ENCODE assay signal across 34 cellular contexts in the genomic region with DNA sequence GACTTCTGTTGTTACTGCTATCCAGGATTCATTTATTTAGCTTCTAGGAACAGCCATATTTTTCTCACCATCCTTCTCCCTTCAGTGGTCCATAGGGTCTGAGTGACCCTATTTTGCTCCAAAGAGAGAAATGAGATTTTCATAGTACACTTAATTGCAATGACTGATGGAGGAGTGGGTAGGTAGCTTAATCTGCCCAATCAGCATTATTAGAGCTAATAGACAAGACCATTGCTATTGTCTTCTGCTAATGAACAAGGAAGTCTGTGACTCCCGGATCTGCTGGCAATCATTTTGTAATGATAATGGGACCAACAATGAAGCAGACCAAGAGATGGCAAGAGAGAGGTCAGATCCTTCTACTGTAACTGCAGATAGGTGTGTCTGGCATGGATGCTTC.
"Had no signal": no experiment of that assay in that cellular context is flagged by ENCODE, and none has a peak within 500 bp of the region (broad histone marks: within the 10 kb centered on the region; RNA-seq: fewer than 3 reads in every experiment).

No MANE protein-coding gene starts in this region.

- H3K36me3 ChIP-seq: brain microvascular endothelial cell, esophagus muscularis mucosa, gastrocnemius medialis, heart left ventricle, WERI-Rb-1 had no signal

- H3K4me1 ChIP-seq: foreskin keratinocyte, gastrocnemius medialis, heart left ventricle had no signal

- H3K9me3 Mint-ChIP-seq: activated B cell treated with CpG ODN at 0.5 μM for 24 hours; activated CD8-positive, alpha-beta T cell treated with anti-CD3 and anti-CD28 coated beads for 36 hours; activated T-cell treated with anti-CD3 and anti-CD28 coated beads, Interleukin-2, amount 50 U/mL, for 4 hours; dendritic cell treated with granulocyte-macrophage colony-stimulating factor and Interleukin-4, amounts not matched to agents 40 ng/mL and 50 ng/mL, for 4 days; T-helper 2 cell treated with Interferon-gamma antibody and Interleukin-4, amounts not matched to agents 5 μg/mL and 100 μg/mL, for 36 hours had no signal

- H3K9me3 ChIP-seq: esophagus muscularis mucosa, gastrocnemius medialis, heart left ventricle had no signal

- H3K27ac ChIP-seq: brain microvascular endothelial cell, coronary artery, dorsolateral prefrontal cortex, esophagus muscularis mucosa, foreskin keratinocyte, gastrocnemius medialis, heart left ventricle, WERI-Rb-1 had no signal

- H3K27me3 Mint-ChIP-seq: activated CD8-positive, alpha-beta T cell treated with anti-CD3 and anti-CD28 coated beads for 36 hours; central memory CD8-positive, alpha-beta T cell; effector memory CD8-positive, alpha-beta T cell; T-helper 17 cell had no signal

- H3K4me3 ChIP-seq: coronary artery, dorsolateral prefrontal cortex, esophagus muscularis mucosa, gastrocnemius medialis, heart left ventricle had no signal

- H3K36me3 Mint-ChIP-seq: activated naive CD8-positive, alpha-beta T cell had no signal

- FAIRE-seq: bronchial epithelial cell had no signal

- DNase-seq: activated B cell treated with CpG ODN at 0.5 μM for 24 hours; activated CD4-positive, alpha-beta T cell treated with anti-CD3 and anti-CD28 coated beads for 48 hours; activated CD4-positive, alpha-beta T cell treated with anti-CD3 and anti-CD28 coated beads, Interleukin-2, amount 50 U/mL, for 1 hour; activated CD4-positive, alpha-beta T cell treated with anti-CD3 and anti-CD28 coated beads, Interleukin-2, amount 50 U/mL, for 48 hours; activated CD8-positive, alpha-beta memory T cell treated with anti-CD3 and anti-CD28 coated beads for 24 hours; activated CD8-positive, alpha-beta T cell treated with anti-CD3 and anti-CD28 coated beads for 36 hours; activated effector memory CD4-positive, alpha-beta T cell treated with Interleukin-2 at 50 U/mL for 16 hours; activated gamma-delta T cell treated with Interleukin-2 at 50 U/mL for 16 hours; activated naive CD4-positive, alpha-beta T cell treated with anti-CD3 and anti-CD28 coated beads, Interleukin-2, amount 50 U/mL, for 16 hours; activated naive CD4-positive, alpha-beta T cell treated with Interleukin-2 at 50 U/mL for 16 hours; activated T-cell treated with anti-CD3 and anti-CD28 coated beads, Interleukin-2, amount 50 U/mL, for 4 hours; amniotic stem cell; anterior cingulate cortex; brain microvascular endothelial cell; dorsolateral prefrontal cortex; effector CD4-positive, alpha-beta T cell; effector memory CD8-positive, alpha-beta T cell; erythroblast; foreskin keratinocyte; gastrocnemius medialis; glutamatergic neuron; heart left ventricle; T-helper 17 cell; T1000; WERI-Rb-1 had no signal

- ATAC-seq: activated CD4-positive, CD25-positive, alpha-beta regulatory T cell treated with anti-CD3 and anti-CD28 coated beads, Interleukin-2, amount 50 U/mL, for 24 hours; activated CD8-positive, alpha-beta T cell treated with anti-CD3 and anti-CD28 coated beads for 36 hours; activated T-cell treated with anti-CD3 and anti-CD28 coated beads, Interleukin-2, amount 50 U/mL, for 4 hours; activated T-helper 17 cell treated with anti-CD3 and anti-CD28 coated beads, Interleukin-2, amount 50 U/mL, for 72 hours; effector memory CD8-positive, alpha-beta T cell; foreskin keratinocyte; gastrocnemius medialis; heart left ventricle; T-helper 17 cell had no signal

- H3K4me1 Mint-ChIP-seq: activated B cell treated with CpG ODN at 0.5 μM for 24 hours; activated T-helper 17 cell treated with anti-CD3 and anti-CD28 coated beads, Interleukin-2, amount 50 U/mL, for 72 hours; central memory CD8-positive, alpha-beta T cell; T-helper 17 cell had no signal

- H3K27ac Mint-ChIP-seq: activated B cell treated with CpG ODN at 0.5 μM for 24 hours; activated CD8-positive, alpha-beta T cell treated with anti-CD3 and anti-CD28 coated beads for 36 hours; activated naive CD8-positive, alpha-beta T cell; activated T-helper 17 cell treated with anti-CD3 and anti-CD28 coated beads, Interleukin-2, amount 50 U/mL, for 72 hours; dendritic cell treated with granulocyte-macrophage colony-stimulating factor and Interleukin-4, amounts not matched to agents 40 ng/mL and 50 ng/mL, for 4 days; effector memory CD8-positive, alpha-beta T cell; T-helper 17 cell; T-helper 2 cell treated with Interferon-gamma antibody and Interleukin-4, amounts not matched to agents 5 μg/mL and 100 μg/mL, for 36 hours had no signal

- H3K4me3 Mint-ChIP-seq: activated B cell treated with CpG ODN at 0.5 μM for 24 hours; activated CD8-positive, alpha-beta T cell treated with anti-CD3 and anti-CD28 coated beads for 36 hours; activated naive CD8-positive, alpha-beta T cell; activated T-cell treated with anti-CD3 and anti-CD28 coated beads, Interleukin-2, amount 50 U/mL, for 4 hours; activated T-helper 17 cell treated with anti-CD3 and anti-CD28 coated beads, Interleukin-2, amount 50 U/mL, for 72 hours; central memory CD8-positive, alpha-beta T cell; dendritic cell treated with granulocyte-macrophage colony-stimulating factor and Interleukin-4, amounts not matched to agents 40 ng/mL and 50 ng/mL, for 4 days; effector memory CD8-positive, alpha-beta T cell; T-helper 17 cell; T-helper 2 cell treated with Interferon-gamma antibody and Interleukin-4, amounts not matched to agents 5 μg/mL and 100 μg/mL, for 36 hours had no signal

- H3K27me3 ChIP-seq: brain microvascular endothelial cell, dorsolateral prefrontal cortex, esophagus muscularis mucosa, foreskin keratinocyte, gastrocnemius medialis, heart left ventricle had no signal
